In genomic region chr5:7705736-7706135, GRCh38 we compare ENCODE assay signal across 31 cellular contexts.
"Had no signal": no experiment of that assay in that cellular context is flagged by ENCODE, and none has a peak within 500 bp of the region (broad histone marks: within the 10 kb centered on the region; RNA-seq: fewer than 3 reads in every experiment).

No MANE protein-coding gene starts in this region.

- H3K9me3 ChIP-seq: gastrocnemius medialis, heart left ventricle had no signal

- H3K27ac ChIP-seq: brain microvascular endothelial cell, coronary artery, foreskin keratinocyte, gastrocnemius medialis, heart left ventricle, WERI-Rb-1 had no signal

- H3K4me1 ChIP-seq: foreskin keratinocyte, heart left ventricle had no signal

- H3K9me3 Mint-ChIP-seq: activated CD4-positive, alpha-beta memory T cell treated with anti-CD3 and anti-CD28 coated beads, Interleukin-2, amount 10 ng/mL, durations not matched to agents 7 days and 5 days; activated T-cell treated with anti-CD3 and anti-CD28 coated beads, Interleukin-2, amount 50 U/mL, for 4 hours; activated T-helper 17 cell treated with anti-CD3 and anti-CD28 coated beads, Interleukin-2, amount 50 U/mL, for 72 hours; dendritic cell treated with granulocyte-macrophage colony-stimulating factor and Interleukin-4, amounts not matched to agents 40 ng/mL and 50 ng/mL, for 4 days; T-helper 2 cell treated with Interferon-gamma antibody and Interleukin-4, amounts not matched to agents 5 μg/mL and 100 μg/mL, for 36 hours had no signal

- H3K4me1 Mint-ChIP-seq: activated CD4-positive, alpha-beta memory T cell treated with anti-CD3 and anti-CD28 coated beads, Interleukin-2, amount 10 ng/mL, durations not matched to agents 7 days and 5 days; activated CD4-positive, alpha-beta T cell treated with anti-CD3 and anti-CD28 coated beads for 36 hours; activated CD4-positive, alpha-beta T cell treated with anti-CD3 and anti-CD28 coated beads, Interleukin-2, amount 10 ng/mL, durations not matched to agents 24 days and 14 days; activated T-helper 17 cell treated with anti-CD3 and anti-CD28 coated beads, Interleukin-2, amount 50 U/mL, for 72 hours; central memory CD8-positive, alpha-beta T cell; endodermal cell; T-helper 17 cell had no signal

- H3K4me3 Mint-ChIP-seq: activated CD4-positive, alpha-beta memory T cell treated with anti-CD3 and anti-CD28 coated beads, Interleukin-2, amount 10 ng/mL, durations not matched to agents 7 days and 5 days; activated CD4-positive, alpha-beta T cell treated with anti-CD3 and anti-CD28 coated beads for 36 hours; activated CD4-positive, alpha-beta T cell treated with anti-CD3 and anti-CD28 coated beads, Interleukin-2, amount 10 ng/mL, durations not matched to agents 24 days and 14 days; activated naive CD8-positive, alpha-beta T cell; activated T-cell treated with anti-CD3 and anti-CD28 coated beads, Interleukin-2, amount 50 U/mL, for 4 hours; activated T-helper 17 cell treated with anti-CD3 and anti-CD28 coated beads, Interleukin-2, amount 50 U/mL, for 72 hours; central memory CD8-positive, alpha-beta T cell; dendritic cell treated with granulocyte-macrophage colony-stimulating factor and Interleukin-4, amounts not matched to agents 40 ng/mL and 50 ng/mL, for 4 days; endodermal cell; T-helper 17 cell; T-helper 2 cell treated with Interferon-gamma antibody and Interleukin-4, amounts not matched to agents 5 μg/mL and 100 μg/mL, for 36 hours had no signal

- H3K36me3 ChIP-seq: brain microvascular endothelial cell, heart left ventricle had no signal

- H3K4me3 ChIP-seq: coronary artery, dorsolateral prefrontal cortex, gastrocnemius medialis, heart left ventricle had no signal

- H3K27ac Mint-ChIP-seq: activated CD4-positive, alpha-beta memory T cell treated with anti-CD3 and anti-CD28 coated beads, Interleukin-2, amount 10 ng/mL, durations not matched to agents 7 days and 5 days; activated CD4-positive, alpha-beta T cell treated with anti-CD3 and anti-CD28 coated beads for 36 hours; activated CD4-positive, alpha-beta T cell treated with anti-CD3 and anti-CD28 coated beads, Interleukin-2, amount 10 ng/mL, durations not matched to agents 24 days and 14 days; activated naive CD8-positive, alpha-beta T cell; activated T-helper 17 cell treated with anti-CD3 and anti-CD28 coated beads, Interleukin-2, amount 50 U/mL, for 72 hours; dendritic cell treated with granulocyte-macrophage colony-stimulating factor and Interleukin-4, amounts not matched to agents 40 ng/mL and 50 ng/mL, for 4 days; endodermal cell; T-helper 17 cell; T-helper 2 cell treated with Interferon-gamma antibody and Interleukin-4, amounts not matched to agents 5 μg/mL and 100 μg/mL, for 36 hours had no signal

- H3K27me3 ChIP-seq: brain microvascular endothelial cell, dorsolateral prefrontal cortex, foreskin keratinocyte, gastrocnemius medialis had no signal

- H3K36me3 Mint-ChIP-seq: activated naive CD8-positive, alpha-beta T cell had no signal

- H3K27me3 Mint-ChIP-seq: activated CD4-positive, alpha-beta memory T cell treated with anti-CD3 and anti-CD28 coated beads, Interleukin-2, amount 10 ng/mL, durations not matched to agents 7 days and 5 days; activated CD4-positive, alpha-beta T cell treated with anti-CD3 and anti-CD28 coated beads, Interleukin-2, amount 10 ng/mL, durations not matched to agents 24 days and 14 days; activated naive CD8-positive, alpha-beta T cell; dendritic cell treated with granulocyte-macrophage colony-stimulating factor and Interleukin-4, amounts not matched to agents 40 ng/mL and 50 ng/mL, for 4 days had no signal

- DNase-seq: activated CD4-positive, alpha-beta memory T cell treated with anti-CD3 and anti-CD28 coated beads, Interleukin-2, amount 10 ng/mL, durations not matched to agents 7 days and 5 days; activated CD4-positive, alpha-beta T cell treated with anti-CD3 and anti-CD28 coated beads for 36 hours; activated CD4-positive, alpha-beta T cell treated with anti-CD3 and anti-CD28 coated beads, Interleukin-2, amount 10 ng/mL, durations not matched to agents 24 days and 14 days; activated CD4-positive, alpha-beta T cell treated with anti-CD3 and anti-CD28 coated beads, Interleukin-2, amount 50 U/mL, for 4 hours; activated CD4-positive, CD25-positive, alpha-beta regulatory T cell; activated CD4-positive, CD25-positive, alpha-beta regulatory T cell treated with anti-CD3 and anti-CD28 coated beads, Interleukin-2, amount 50 U/mL, for 72 hours; activated effector memory CD4-positive, alpha-beta T cell treated with Interleukin-2 at 50 U/mL for 16 hours; activated gamma-delta T cell treated with Interleukin-2 at 50 U/mL for 16 hours; activated naive CD4-positive, alpha-beta T cell treated with anti-CD3 and anti-CD28 coated beads, Interleukin-2, amount 50 U/mL, for 16 hours; activated naive CD4-positive, alpha-beta T cell treated with Interleukin-2 at 50 U/mL for 16 hours; activated T-cell treated with anti-CD3 and anti-CD28 coated beads, Interleukin-2, amount 50 U/mL, for 4 hours; amniotic stem cell; anterior cingulate cortex; brain microvascular endothelial cell; dorsolateral prefrontal cortex; effector memory CD4-positive, alpha-beta T cell; endodermal cell; foreskin keratinocyte; gastrocnemius medialis; glutamatergic neuron; heart left ventricle; T-helper 1 cell; T-helper 17 cell; T1000; WERI-Rb-1 had no signal
